ENCODE assay signal across 1 cellular context in genomic region chr19:7199613-7200533, GRCh38.
TF ChIP-seq lines count a peak whose summit lies in the region.

No MANE protein-coding gene starts in this region.

TF ChIP-seq in H1, 55 proteins besides CTCF, POLR2A, EP300 and RAD21 (continued from another document):
- no peak for TF ChIP-seq CHD7 (IDR thresholded peaks at IDR 0.05; ENCODE audit: insufficient replicate concordance, low read length)
- TF ChIP-seq RBBP5 (IDR thresholded peaks at IDR 0.05; ENCODE audit: borderline replicate concordance, low read depth, low read length), result no peak
- no peak for TF ChIP-seq EGR1 (IDR thresholded peaks at IDR 0.05; ENCODE audit: borderline replicate concordance, low read depth, low read length)
- no peak for TF ChIP-seq BCL11A (IDR thresholded peaks at IDR 0.05; ENCODE audit: low read depth in 2 of 2, low read length in 2 of 2)
- TF ChIP-seq SRF (IDR thresholded peaks at IDR 0.05; ENCODE audit: low read depth, low read length), result no peak
- TF ChIP-seq TCF12 (IDR thresholded peaks at IDR 0.05; ENCODE audit: low read depth, low read length), result no peak
- no peak for TF ChIP-seq MAX (IDR thresholded peaks at IDR 0.05)
- TF ChIP-seq NANOG (IDR thresholded peaks at IDR 0.05; ENCODE audit: insufficient read depth, low read depth, low read length, poor library complexity, severe bottlenecking), result no peak
- no peak for TF ChIP-seq RFX5 (IDR thresholded peaks at IDR 0.05; ENCODE audit: borderline replicate concordance, low read depth, low read length)
- no peak for TF ChIP-seq TBP (IDR thresholded peaks at IDR 0.05; ENCODE audit: low read depth, low read length)
- no peak for TF ChIP-seq RXRA (IDR thresholded peaks at IDR 0.05; ENCODE audit: insufficient read depth, low read depth, low read length)
- TF ChIP-seq SIN3A (conservative IDR thresholded peaks at IDR 0.05 in 1 of 2, IDR thresholded peaks at IDR 0.05 in 1 of 2; ENCODE audit: low read depth in 1 of 2, low read length in 2 of 2), result no peak
- no peak for TF ChIP-seq ASH2L (IDR thresholded peaks at IDR 0.05; ENCODE audit: low read length)
- TF ChIP-seq MAFK (IDR thresholded peaks at IDR 0.05; ENCODE audit: low read depth, low read length), result no peak
TF ChIP-seq in H1: peak in this region for 0.
